ENCODE assay signal across 8 cellular contexts in genomic region chr3:152302521-152303021, GRCh38. TPM values are rescaled to one million over a fixed set of nuclear protein-coding genes. Genes with fewer than 3 reads are reported as not detected.
DNase-seq lines count a peak whose midpoint lies in the region; ATAC-seq, FAIRE-seq and TF ChIP-seq lines count a peak whose summit lies in the region.

No MANE protein-coding gene starts in this region.

- TF ChIP-seq CTCF in OCI-LY1 (IDR thresholded peaks at IDR 0.05; ENCODE audit: low read length) (no peak), epithelial cell of proximal tubule (conservative IDR thresholded peaks at IDR 0.05; ENCODE audit: low read depth, low read length) (no peak), pancreas (IDR thresholded peaks at IDR 0.05) (no peak)

- H3K4me1 Mint-ChIP-seq in activated CD4-positive, alpha-beta T cell treated with anti-CD3 and anti-CD28 coated beads, Interleukin-2, amount 10 ng/mL, durations not matched to agents 7 days and 5 days: peaks cover 73% of the 10 kb centered on the region

- H3K4me2 ChIP-seq in OCI-LY1 (ENCODE audit: low read length): peak overlapping the region; percentile 66

- CTCF ChIA-PET in activated CD4-positive, alpha-beta T cell treated with anti-CD3 and anti-CD28 coated beads, Interleukin-2, amount 10 ng/mL, durations not matched to agents 7 days and 5 days (lab: Charles Lee): interaction anchor here (0.7 to 1.2 kb wide), 4 partner anchors 10 to 398 kb away, joined by 3 read pairs; no protein-coding TSS in a partner anchor

- H2AFZ ChIP-seq in OCI-LY1 (ENCODE audit: low read length): no peak overlapping the region

- H3K4me3 ChIP-seq in OCI-LY1 (ENCODE audit: low read depth, low read length, poor library complexity, severe bottlenecking) (peak overlapping the region; percentile 20), epithelial cell of proximal tubule (ENCODE audit: low read depth, low read length) (peak overlapping the region; percentile 3), pancreas (peak overlapping the region in 2 of 4 donors; percentile 8 to 44)

- H3K79me2 ChIP-seq in OCI-LY1 (ENCODE audit: insufficient read depth, low read length): peaks cover 100% of the 10 kb centered on the region

- H3K27ac ChIP-seq in OCI-LY1 (ENCODE audit: low read depth, low read length, poor library complexity, severe bottlenecking) (peak overlapping the region; percentile 69), pancreas (peak overlapping the region in 3 of 4 donors; percentile 2 to 90 (median 59))

- FAIRE-seq in pancreas (lab: Jason Lieb, UNC): peak; percentile 47

- peak overlapping the region; percentile 43 for H3K27ac Mint-ChIP-seq in activated CD4-positive, alpha-beta T cell treated with anti-CD3 and anti-CD28 coated beads, Interleukin-2, amount 10 ng/mL, durations not matched to agents 7 days and 5 days

- H3K27me3 Mint-ChIP-seq in activated CD4-positive, alpha-beta T cell treated with anti-CD3 and anti-CD28 coated beads, Interleukin-2, amount 10 ng/mL, durations not matched to agents 7 days and 5 days: no peaks in the 10 kb centered on the region

- H3K9ac ChIP-seq in OCI-LY1 (ENCODE audit: low read length): peak overlapping the region; percentile 29

- ATAC-seq in HG02884 (IDR thresholded peaks at IDR 0.05; ENCODE audit: unreplicated experiment) (peak; percentile 68), pancreas (peak; percentile 51 to 64 (median 62)), esophagus mucosa (no peak)

- peaks cover 52% of the 10 kb centered on the region for H3K36me3 Mint-ChIP-seq in activated CD4-positive, alpha-beta T cell treated with anti-CD3 and anti-CD28 coated beads, Interleukin-2, amount 10 ng/mL, durations not matched to agents 7 days and 5 days (ENCODE audit: low read depth)

- no peaks in the 10 kb centered on the region for H3K9me2 ChIP-seq in OCI-LY1 (ENCODE audit: low read depth, low read length)

- intact Hi-C loops in pancreas (cut with DNase I): no loop called here

- peak overlapping the region; percentile 26 for H3K4me3 Mint-ChIP-seq in activated CD4-positive, alpha-beta T cell treated with anti-CD3 and anti-CD28 coated beads, Interleukin-2, amount 10 ng/mL, durations not matched to agents 7 days and 5 days

- 0 out of 2 replicates have a peak, but pooled peaks cover 2% of the 10 kb centered on the region for H3F3A ChIP-seq in OCI-LY1 (ENCODE audit: insufficient read depth, low read length)

- POLR2A ChIA-PET in activated CD4-positive, alpha-beta T cell treated with anti-CD3 and anti-CD28 coated beads, Interleukin-2, amount 10 ng/mL, durations not matched to agents 7 days and 5 days (lab: Charles Lee): interaction anchor here (0.7 kb wide), 1 partner anchor 19 kb away, joined by 3 read pairs; no protein-coding TSS in a partner anchor

- no peak for DNase-seq in activated CD4-positive, alpha-beta T cell treated with anti-CD3 and anti-CD28 coated beads, Interleukin-2, amount 10 ng/mL, durations not matched to agents 7 days and 5 days
- DNase-seq in activated CD4-positive, alpha-beta T cell treated with anti-CD3 and anti-CD28 coated beads for 1 hour: no peak
- DNase-seq in epithelial cell of proximal tubule (ENCODE audit: low read depth) (no peak), pancreas (peak in 4 of 6 donors; percentile 24 to 58 (median 36)), NCI-H2107 (lab: John Stamatoyannopoulos, UW) (no peak)

- H3K4me1 ChIP-seq in OCI-LY1 (ENCODE audit: insufficient read depth, low read length, severe bottlenecking): peaks cover 74% of the 10 kb centered on the region
- H3K4me1 ChIP-seq in pancreas: peaks cover 43 to 82% (median 57%) of the 10 kb centered on the region in 3 donors

- 0 out of 2 replicates have a peak, but pooled peaks cover 4% of the 10 kb centered on the region for H4K20me1 ChIP-seq in OCI-LY1 (ENCODE audit: insufficient read depth, low read length)

- no peaks in the 10 kb centered on the region for H3K9me3 Mint-ChIP-seq in activated CD4-positive, alpha-beta T cell treated with anti-CD3 and anti-CD28 coated beads, Interleukin-2, amount 10 ng/mL, durations not matched to agents 7 days and 5 days

- H3K27me3 ChIP-seq in OCI-LY1 (ENCODE audit: insufficient read depth, low read length) (no peaks in the 10 kb centered on the region), pancreas (no peaks in the 10 kb centered on the region)

- H3K36me3 ChIP-seq in OCI-LY1 (ENCODE audit: insufficient read depth, low read length): peaks cover 91% of the 10 kb centered on the region
- no peaks in the 10 kb centered on the region for H3K36me3 ChIP-seq in pancreas

- whole genome bisulfite sequencing in pancreas, 2 donors: 9 to 20% methylated on average over 4 of the region's 4 CpGs

- H3K9me3 ChIP-seq in OCI-LY1 (ENCODE audit: low read length): no peaks in the 10 kb centered on the region
- no peaks in the 10 kb centered on the region for H3K9me3 ChIP-seq in pancreas

RNA-seq across cellular contexts. Expression of gene MBNL1, which starts 33.8 kb away (rescaled TPM):
- total RNA-seq in activated CD4-positive, alpha-beta T cell treated with anti-CD3 and anti-CD28 coated beads, Interleukin-2, amount 10 ng/mL, durations not matched to agents 7 days and 5 days: 100 to 1,000 TPM; 437 to 559 TPM
- total RNA-seq in epithelial cell of proximal tubule: 75.3 and 84.5 TPM in 2 replicates
- 10 to 100 TPM; 30.5 to 73.2 (median 49.2) TPM for total RNA-seq in pancreas
- polyA plus RNA-seq in pancreas: 10 to 100 TPM; 15.2 to 22.2 TPM
- 95.4 TPM for total RNA-seq in esophagus mucosa

Comparison
In these comparisons a context has a peak if more than half of its experiments do, and no peak if none do; other contexts are left out.
1. DNase-seq: peak in pancreas (4 of 6); none in activated CD4-positive, alpha-beta T cell treated with anti-CD3 and anti-CD28 coated beads, Interleukin-2, amount 10 ng/mL, durations not matched to agents 7 days and 5 days (single experiment), activated CD4-positive, alpha-beta T cell treated with anti-CD3 and anti-CD28 coated beads for 1 hour (single experiment), epithelial cell of proximal tubule (single experiment) and NCI-H2107 (single experiment).